In genomic region chr17:81867123-81867951, GRCh38 we compare ENCODE assay signal across 1 cellular context.
TF ChIP-seq lines count a peak whose summit lies in the region.

No MANE protein-coding gene starts in this region.

TF ChIP-seq in GM12878, 131 proteins besides CTCF, POLR2A, EP300 and RAD21:
- TF ChIP-seq NBN (IDR thresholded peaks at IDR 0.05) (0 out of 2 replicates have a peak, but pooled peaks have one; percentile 31), POLR2AphosphoS2 (IDR thresholded peaks at IDR 0.05; ENCODE audit: low read depth, low read length) (peak; percentile 82; the same call in 1 of the 2 replicates), SMC3 (IDR thresholded peaks at IDR 0.05; ENCODE audit: borderline replicate concordance, low read length) (no peak), IRF3 (IDR thresholded peaks at IDR 0.05) (no peak), CBX3 (IDR thresholded peaks at IDR 0.05; ENCODE audit: borderline replicate concordance, low read depth) (no peak), POU2F2 (IDR thresholded peaks at IDR 0.05; ENCODE audit: borderline replicate concordance, low read depth, low read length) (peak; percentile 47; the same call in 2 of the 3 replicates), MYB (IDR thresholded peaks at IDR 0.05; ENCODE audit: borderline replicate concordance, low read depth, low read length) (no peak), EED (IDR thresholded peaks at IDR 0.05; ENCODE audit: low read depth) (peak; percentile 26; the same call in 1 of the 2 replicates), CREM (IDR thresholded peaks at IDR 0.05; ENCODE audit: low read depth) (0 out of 2 replicates have a peak, but pooled peaks have one; percentile 3), CREB1 (IDR thresholded peaks at IDR 0.05; ENCODE audit: low read depth) (0 out of 2 replicates have a peak, but pooled peaks have one; percentile 9), LARP7 (IDR thresholded peaks at IDR 0.05) (peak; percentile 63; the same call in 1 of the 2 replicates), BHLHE40 (IDR thresholded peaks at IDR 0.05; ENCODE audit: borderline replicate concordance in 1 of 2, low read depth in 2 of 2, low read length in 1 of 2) (peak; percentile 45 to 84; a peak in 3 of 4 replicates), HDAC2 (IDR thresholded peaks at IDR 0.05) (no peak), FOXM1 (IDR thresholded peaks at IDR 0.05; ENCODE audit: low read depth, low read length) (0 out of 2 replicates have a peak, but pooled peaks have one; percentile 9), BCL11A (IDR thresholded peaks at IDR 0.05; ENCODE audit: low read depth, low read length) (peak; percentile 5; the same call in 1 of the 2 replicates), HDGF (IDR thresholded peaks at IDR 0.05) (peak; percentile 11; the same call in 1 of the 2 replicates), MAX (IDR thresholded peaks at IDR 0.05; ENCODE audit: low read depth, low read length) (peak; percentile 25; the same call in 1 of the 2 replicates), TCF3 (IDR thresholded peaks at IDR 0.05; ENCODE audit: borderline replicate concordance, insufficient read depth, low read depth, low read length) (peak; percentile 81), BACH1 (IDR thresholded peaks at IDR 0.05; ENCODE audit: borderline replicate concordance) (peak; percentile 92), TARDBP (IDR thresholded peaks at IDR 0.05; ENCODE audit: borderline replicate concordance) (no peak; the same call in 1 of the 2 replicates), ZBED1 (IDR thresholded peaks at IDR 0.05; ENCODE audit: borderline replicate concordance) (0 out of 2 replicates have a peak, but pooled peaks have one; percentile 20), MTA3 (IDR thresholded peaks at IDR 0.05; ENCODE audit: borderline replicate concordance, low read length) (peak; percentile 40; the same call in 1 of the 2 replicates), BMI1 (IDR thresholded peaks at IDR 0.05; ENCODE audit: borderline replicate concordance) (0 out of 2 replicates have a peak, but pooled peaks have one; percentile 30)
- TF ChIP-seq, protein P1, sequence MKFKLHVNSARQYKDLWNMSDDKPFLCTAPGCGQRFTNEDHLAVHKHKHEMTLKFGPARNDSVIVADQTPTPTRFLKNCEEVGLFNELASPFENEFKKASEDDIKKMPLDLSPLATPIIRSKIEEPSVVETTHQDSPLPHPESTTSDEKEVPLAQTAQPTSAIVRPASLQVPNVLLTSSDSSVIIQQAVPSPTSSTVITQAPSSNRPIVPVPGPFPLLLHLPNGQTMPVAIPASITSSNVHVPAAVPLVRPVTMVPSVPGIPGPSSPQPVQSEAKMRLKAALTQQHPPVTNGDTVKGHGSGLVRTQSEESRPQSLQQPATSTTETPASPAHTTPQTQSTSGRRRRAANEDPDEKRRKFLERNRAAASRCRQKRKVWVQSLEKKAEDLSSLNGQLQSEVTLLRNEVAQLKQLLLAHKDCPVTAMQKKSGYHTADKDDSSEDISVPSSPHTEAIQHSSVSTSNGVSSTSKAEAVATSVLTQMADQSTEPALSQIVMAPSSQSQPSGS (IDR thresholded peaks at IDR 0.05; ENCODE audit: low read length), result peak; percentile 2; the same call in 1 of the 2 replicates
- TF ChIP-seq, protein P2, sequence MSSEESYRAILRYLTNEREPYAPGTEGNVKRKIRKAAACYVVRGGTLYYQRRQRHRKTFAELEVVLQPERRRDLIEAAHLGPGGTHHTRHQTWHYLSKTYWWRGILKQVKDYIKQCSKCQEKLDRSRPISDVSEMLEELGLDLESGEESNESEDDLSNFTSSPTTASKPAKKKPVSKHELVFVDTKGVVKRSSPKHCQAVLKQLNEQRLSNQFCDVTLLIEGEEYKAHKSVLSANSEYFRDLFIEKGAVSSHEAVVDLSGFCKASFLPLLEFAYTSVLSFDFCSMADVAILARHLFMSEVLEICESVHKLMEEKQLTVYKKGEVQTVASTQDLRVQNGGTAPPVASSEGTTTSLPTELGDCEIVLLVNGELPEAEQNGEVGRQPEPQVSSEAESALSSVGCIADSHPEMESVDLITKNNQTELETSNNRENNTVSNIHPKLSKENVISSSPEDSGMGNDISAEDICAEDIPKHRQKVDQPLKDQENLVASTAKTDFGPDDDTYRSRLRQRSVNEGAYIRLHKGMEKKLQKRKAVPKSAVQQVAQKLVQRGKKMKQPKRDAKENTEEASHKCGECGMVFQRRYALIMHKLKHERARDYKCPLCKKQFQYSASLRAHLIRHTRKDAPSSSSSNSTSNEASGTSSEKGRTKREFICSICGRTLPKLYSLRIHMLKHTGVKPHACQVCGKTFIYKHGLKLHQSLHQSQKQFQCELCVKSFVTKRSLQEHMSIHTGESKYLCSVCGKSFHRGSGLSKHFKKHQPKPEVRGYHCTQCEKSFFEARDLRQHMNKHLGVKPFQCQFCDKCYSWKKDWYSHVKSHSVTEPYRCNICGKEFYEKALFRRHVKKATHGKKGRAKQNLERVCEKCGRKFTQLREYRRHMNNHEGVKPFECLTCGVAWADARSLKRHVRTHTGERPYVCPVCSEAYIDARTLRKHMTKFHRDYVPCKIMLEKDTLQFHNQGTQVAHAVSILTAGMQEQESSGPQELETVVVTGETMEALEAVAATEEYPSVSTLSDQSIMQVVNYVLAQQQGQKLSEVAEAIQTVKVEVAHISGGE (CRISPR knock-in tag; IDR thresholded peaks at IDR 0.05), result 0 out of 2 replicates have a peak, but pooled peaks have one; percentile 3
- TF ChIP-seq, protein P3, sequence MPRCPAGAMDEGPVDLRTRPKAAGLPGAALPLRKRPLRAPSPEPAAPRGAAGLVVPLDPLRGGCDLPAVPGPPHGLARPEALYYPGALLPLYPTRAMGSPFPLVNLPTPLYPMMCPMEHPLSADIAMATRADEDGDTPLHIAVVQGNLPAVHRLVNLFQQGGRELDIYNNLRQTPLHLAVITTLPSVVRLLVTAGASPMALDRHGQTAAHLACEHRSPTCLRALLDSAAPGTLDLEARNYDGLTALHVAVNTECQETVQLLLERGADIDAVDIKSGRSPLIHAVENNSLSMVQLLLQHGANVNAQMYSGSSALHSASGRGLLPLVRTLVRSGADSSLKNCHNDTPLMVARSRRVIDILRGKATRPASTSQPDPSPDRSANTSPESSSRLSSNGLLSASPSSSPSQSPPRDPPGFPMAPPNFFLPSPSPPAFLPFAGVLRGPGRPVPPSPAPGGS (IDR thresholded peaks at IDR 0.05; ENCODE audit: borderline replicate concordance, insufficient read depth, low read depth, low read length, poor library complexity, severe bottlenecking), result peak; percentile 22
